ENCODE assay signal across 12 cellular contexts in the genomic region with DNA sequence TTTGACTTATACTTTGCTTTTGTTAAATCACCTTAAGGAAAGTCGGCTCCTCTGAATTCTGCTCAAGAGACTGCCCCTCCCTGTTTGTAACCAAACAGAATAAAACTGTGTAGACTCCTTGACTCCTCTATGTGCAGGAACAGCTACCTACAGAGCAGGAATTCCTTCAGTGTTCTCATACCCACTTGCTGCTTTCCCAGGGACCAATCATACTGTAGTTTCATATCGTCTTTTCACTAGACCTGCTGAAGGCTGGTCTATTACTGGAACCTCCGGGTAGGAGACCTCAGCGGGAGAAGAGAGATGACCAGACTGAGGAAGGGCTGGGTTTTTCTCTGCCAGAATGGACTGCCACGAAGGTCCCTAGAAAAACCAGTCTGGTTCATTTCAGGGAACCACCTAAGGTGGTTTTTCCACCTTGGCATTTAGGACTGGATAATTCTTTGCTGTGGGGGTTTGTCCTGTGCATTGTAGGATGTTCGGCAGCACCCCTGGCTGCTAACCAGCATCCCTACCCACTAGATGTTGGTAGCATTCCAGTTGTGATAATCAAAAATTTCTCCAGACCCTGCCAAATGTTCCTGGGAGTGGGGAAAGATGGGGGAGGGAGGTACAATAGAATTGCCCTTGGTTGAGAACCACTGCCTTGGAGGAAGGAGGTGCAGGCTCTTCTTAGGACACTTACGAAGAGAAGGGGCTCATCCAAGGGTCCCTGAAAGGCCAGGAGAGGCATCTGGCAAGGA.
"Had no signal": no experiment of that assay in that cellular context is flagged by ENCODE, and none has a peak within 500 bp of the region (broad histone marks: within the 10 kb centered on the region; RNA-seq: fewer than 3 reads in every experiment).

No MANE protein-coding gene starts in this region.

- ATAC-seq: activated naive CD4-positive, alpha-beta T cell treated with anti-CD3 and anti-CD28 coated beads, Interleukin-2, amount 50 U/mL, for 72 hours; gastroesophageal sphincter had no signal

- H3K4me1 Mint-ChIP-seq: neural crest cell had no signal

- H3K36me3 Mint-ChIP-seq: activated naive CD4-positive, alpha-beta T cell treated with anti-CD3 and anti-CD28 coated beads, Interleukin-2, amount 50 U/mL, for 72 hours had no signal

- H3K4me3 Mint-ChIP-seq: neural crest cell; T-helper 2 cell treated with Interferon-gamma antibody and Interleukin-4, amounts not matched to agents 5 μg/mL and 100 μg/mL, for 36 hours had no signal

- H3K27ac Mint-ChIP-seq: T-helper 2 cell treated with Interferon-gamma antibody and Interleukin-4, amounts not matched to agents 5 μg/mL and 100 μg/mL, for 36 hours had no signal

- H3K27me3 ChIP-seq: adrenal gland, gastroesophageal sphincter had no signal

- DNase-seq: activated CD4-positive, alpha-beta T cell treated with anti-CD3 and anti-CD28 coated beads, Interleukin-2, amount 50 U/mL, for 1 hour; activated gamma-delta T cell treated with Interleukin-2 at 50 U/mL for 16 hours; adrenal gland; mammary epithelial cell; midbrain; retina; stimulated activated naive CD4-positive, alpha-beta T cell had no signal

- H3K4me3 ChIP-seq: adrenal gland, gastroesophageal sphincter, SK-N-MC had no signal

- H3K9me3 Mint-ChIP-seq: activated naive CD4-positive, alpha-beta T cell treated with anti-CD3 and anti-CD28 coated beads, Interleukin-2, amount 50 U/mL, for 72 hours; neural crest cell; T-helper 2 cell treated with Interferon-gamma antibody and Interleukin-4, amounts not matched to agents 5 μg/mL and 100 μg/mL, for 36 hours had no signal

- H3K27ac ChIP-seq: adrenal gland, gastroesophageal sphincter, SK-N-MC had no signal

- H3K4me1 ChIP-seq: adrenal gland, gastroesophageal sphincter had no signal

- H3K9me3 ChIP-seq: adrenal gland, gastroesophageal sphincter had no signal
